Comparison of ENCODE assay signal across 5 cellular contexts in the genomic region with DNA sequence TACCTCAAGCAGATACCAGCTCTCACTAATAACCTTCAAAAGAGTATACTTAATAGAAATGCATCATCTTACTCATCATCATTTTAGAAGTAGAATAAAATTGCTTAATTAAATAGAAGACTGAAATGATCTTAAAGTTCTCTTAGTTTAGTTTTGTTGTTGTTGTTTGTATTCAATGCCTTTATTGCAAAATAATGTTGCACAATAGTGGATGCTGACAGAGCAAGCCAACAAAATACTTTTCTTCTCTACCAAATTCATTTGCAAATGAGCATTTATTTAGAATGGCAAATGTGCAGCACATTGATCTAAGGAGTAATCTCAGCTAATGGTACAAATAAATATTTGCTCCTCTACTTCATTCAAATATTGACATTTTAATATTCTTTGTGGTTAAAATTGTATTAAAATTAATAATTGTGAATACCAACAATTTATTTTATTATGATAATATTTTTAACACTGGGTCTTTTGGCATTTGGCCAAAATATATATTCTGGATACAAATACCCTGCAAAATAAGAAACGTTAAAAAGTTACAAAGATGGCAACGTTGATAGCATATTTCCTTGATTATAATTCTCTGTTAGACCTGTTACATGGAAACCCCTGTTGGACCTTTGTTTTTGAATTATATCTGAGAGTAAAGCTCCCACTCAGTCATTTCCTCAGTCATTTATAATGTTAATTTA.
"Had no signal": no experiment of that assay in that cellular context is flagged by ENCODE, and none has a peak within 500 bp of the region (broad histone marks: within the 10 kb centered on the region; RNA-seq: fewer than 3 reads in every experiment).

No MANE protein-coding gene starts in this region.

- H3K4me3 ChIP-seq: GM23338 had no signal

- H3K4me2 ChIP-seq: GM23338 had no signal

- DNase-seq: H9, HCEC 1CT, KG1 had no signal

- H2AFZ ChIP-seq: GM23338 had no signal

- H3K27ac Mint-ChIP-seq: GM23338, H9 had no signal

- ATAC-seq: GM23338 had no signal

- FAIRE-seq: HTR-8/SVneo had no signal

- H3K9me3 Mint-ChIP-seq: GM23338, H9 had no signal

- H3K4me3 Mint-ChIP-seq: GM23338, H9 had no signal
